In genomic region chr17:7982666-7983065, GRCh38 we compare ENCODE assay signal across 16 cellular contexts. TPM values are rescaled to one million over a fixed set of nuclear protein-coding genes. Genes with fewer than 3 reads are reported as not detected.
DNase-seq lines count a peak whose midpoint lies in the region; ATAC-seq, FAIRE-seq and TF ChIP-seq lines count a peak whose summit lies in the region.
"Had no signal": no experiment of that assay in that cellular context is flagged by ENCODE, and none has a peak within 500 bp of the region (broad histone marks: within the 10 kb centered on the region; RNA-seq: fewer than 3 reads in every experiment).

No MANE protein-coding gene starts in this region.

- no peaks in the 10 kb centered on the region for H3K27me3 ChIP-seq in GM23338 (ENCODE audit: insufficient read depth)
- H3K27me3 ChIP-seq in endothelial cell of umbilical vein (ENCODE audit: control insufficient read depth in 2 of 2, insufficient read depth in 2 of 2, low read length in 2 of 2): no peaks in the 10 kb centered on the region
- H3K27me3 ChIP-seq in mesendoderm (ENCODE audit: insufficient read depth, low read length, poor library complexity): no peaks in the 10 kb centered on the region

- no peak for ATAC-seq in GM23338
- ATAC-seq: activated CD8-positive, alpha-beta T cell treated with anti-CD3 and anti-CD28 coated beads, Interleukin-2, amount 10 ng/mL, durations not matched to agents 7 days and 5 days; natural killer cell had no signal

- H4K5ac ChIP-seq in mesendoderm (ENCODE audit: low read length): no peak overlapping the region

- TF ChIP-seq CTCF in GM23338 (conservative IDR thresholded peaks at IDR 0.05; ENCODE audit: low read depth in 2 of 2) (peak; percentile 24 to 56; a peak in 3 of 4 replicates), endothelial cell of umbilical vein (IDR thresholded peaks at IDR 0.05; ENCODE audit: extremely low read depth in 1 of 2, insufficient read depth in 1 of 2, low read depth in 1 of 2, low read length in 2 of 2) (peak in 1 of 2 donors; percentile 8), progenitor cell of endocrine pancreas (IDR thresholded peaks at IDR 0.05; ENCODE audit: unreplicated experiment) (peak; percentile 11)

- H3K9me1 ChIP-seq in endothelial cell of umbilical vein (replicated peaks; ENCODE audit: control insufficient read depth, extremely low read depth, insufficient read depth, low read length): no peaks in the 10 kb centered on the region

- H3K4me3 ChIP-seq in GM23338 (no peak overlapping the region), endothelial cell of umbilical vein (replicated peaks in 1 of 3; ENCODE audit: insufficient read depth in 1 of 3, low read depth in 1 of 3, low read length in 3 of 3) (no peak overlapping the region), mesendoderm (ENCODE audit: low read length) (no peak overlapping the region)

- H3F3A ChIP-seq in GM23338 (replicated peaks; ENCODE audit: low read depth): no peaks in the 10 kb centered on the region

- intact Hi-C loops in endothelial cell of umbilical vein (cut with micrococcal nuclease): no loop called here

- BruUV-seq in endothelial cell of umbilical vein (replicated peaks; lab: Mats Ljungman, UMichigan): no TSS peak

- H3K4me1 ChIP-seq in GM23338 (ENCODE audit: insufficient read depth): no peaks in the 10 kb centered on the region
- peaks cover 4% of the 10 kb centered on the region for H3K4me1 ChIP-seq in endothelial cell of umbilical vein (ENCODE audit: control insufficient read depth, extremely low read depth, insufficient read depth, low read length)
- no peaks in the 10 kb centered on the region for H3K4me1 ChIP-seq in mesendoderm (ENCODE audit: control insufficient read depth, low read depth, low read length)

- dilution Hi-C loops in endothelial cell of umbilical vein (cut with MboI; ENCODE audit: extremely low pct_ligation_motif_present, low sequenced_read_pairs): no loop called here

- H3K27ac Mint-ChIP-seq in GM23338 (no peak overlapping the region), progenitor cell of endocrine pancreas (no peak overlapping the region)
- H3K27ac Mint-ChIP-seq: activated CD8-positive, alpha-beta T cell treated with anti-CD3 and anti-CD28 coated beads, Interleukin-2, amount 10 ng/mL, durations not matched to agents 7 days and 5 days; activated naive CD8-positive, alpha-beta T cell treated with anti-CD3 and anti-CD28 coated beads, Interleukin-2, amount 10 ng/mL, durations not matched to agents 7 days and 5 days; natural killer cell; stimulated activated effector memory CD8-positive, alpha-beta T cell treated with anti-CD3 and anti-CD28 coated beads, Interleukin-12 subunit alpha, Interleukin-12 subunit beta, amount 100 ng/mL, for 72 hours had no signal

- H3K27ac ChIP-seq in GM23338 (ENCODE audit: low read depth) (no peak overlapping the region), endothelial cell of umbilical vein (ENCODE audit: insufficient read depth, low read depth, low read length) (no peak overlapping the region), mesendoderm (ENCODE audit: low read depth, low read length) (no peak overlapping the region)

- H3K9me3 Mint-ChIP-seq in GM23338 (no peaks in the 10 kb centered on the region), progenitor cell of endocrine pancreas (ENCODE audit: low read depth) (no peaks in the 10 kb centered on the region)
- H3K9me3 Mint-ChIP-seq: activated naive CD8-positive, alpha-beta T cell treated with anti-CD3 and anti-CD28 coated beads, Interleukin-2, amount 10 ng/mL, durations not matched to agents 7 days and 5 days; natural killer cell; stimulated activated effector memory CD8-positive, alpha-beta T cell treated with anti-CD3 and anti-CD28 coated beads, Interleukin-12 subunit alpha, Interleukin-12 subunit beta, amount 100 ng/mL, for 72 hours had no signal

- no peak overlapping the region for H2BK15ac ChIP-seq in mesendoderm (replicated peaks; ENCODE audit: low read depth)

- H3K9ac ChIP-seq in endothelial cell of umbilical vein (replicated peaks; ENCODE audit: extremely low read depth, insufficient read depth, low read length): no peak overlapping the region
- H3K9ac ChIP-seq in mesendoderm (ENCODE audit: low read length): no peak overlapping the region

- H3K9me2 ChIP-seq in GM23338 (ENCODE audit: insufficient read depth): no peaks in the 10 kb centered on the region

- no peaks in the 10 kb centered on the region for H3K9me3 ChIP-seq in endothelial cell of umbilical vein (replicated peaks; ENCODE audit: control insufficient read depth, insufficient read depth, low read length)

- H3K79me1 ChIP-seq in mesendoderm (ENCODE audit: low read length): no peaks in the 10 kb centered on the region

- no peak overlapping the region for H3K18ac ChIP-seq in mesendoderm (ENCODE audit: low read length)

- POLR2A ChIA-PET in endothelial cell of umbilical vein (lab: Charles Lee): no interaction called here

- no peaks in the 10 kb centered on the region for H3K79me2 ChIP-seq in GM23338 (replicated peaks; ENCODE audit: insufficient read depth)
- no peaks in the 10 kb centered on the region for H3K79me2 ChIP-seq in endothelial cell of umbilical vein (ENCODE audit: control insufficient read depth, insufficient read depth, low read length)
- no peaks in the 10 kb centered on the region for H3K79me2 ChIP-seq in mesendoderm (ENCODE audit: control insufficient read depth, insufficient read depth, low read length)

- no peak for TF ChIP-seq POLR2A in endothelial cell of umbilical vein (IDR thresholded peaks at IDR 0.05; ENCODE audit: low read depth, low read length)

- WGBS in mesendoderm (ENCODE audit: extremely low coverage, insufficient coverage, low lambda C conversion rate): no CpG with 5 or more reads among the region's 6 CpGs

- H2BK5ac ChIP-seq in mesendoderm (ENCODE audit: low read length): no peak overlapping the region

- peaks cover 11% of the 10 kb centered on the region; the same call in 2 of the 3 replicates for H3K4me1 Mint-ChIP-seq in GM23338
- H3K4me1 Mint-ChIP-seq in progenitor cell of endocrine pancreas (ENCODE audit: low read depth): peaks cover 3% of the 10 kb centered on the region
- H3K4me1 Mint-ChIP-seq: activated naive CD8-positive, alpha-beta T cell treated with anti-CD3 and anti-CD28 coated beads, Interleukin-2, amount 10 ng/mL, durations not matched to agents 7 days and 5 days; natural killer cell had no signal

- H3K36me3 Mint-ChIP-seq in GM23338 (ENCODE audit: low read depth) (no peaks in the 10 kb centered on the region), progenitor cell of endocrine pancreas (ENCODE audit: insufficient read depth) (no peaks in the 10 kb centered on the region)
- H3K36me3 Mint-ChIP-seq: natural killer cell; stimulated activated effector memory CD8-positive, alpha-beta T cell treated with anti-CD3 and anti-CD28 coated beads, Interleukin-12 subunit alpha, Interleukin-12 subunit beta, amount 100 ng/mL, for 72 hours had no signal

- no peak overlapping the region for H2AK5ac ChIP-seq in mesendoderm (ENCODE audit: low read length)

- H3K27me3 Mint-ChIP-seq in GM23338 (ENCODE audit: insufficient read depth, low read depth, poor library complexity) (peaks cover 8% of the 10 kb centered on the region), progenitor cell of endocrine pancreas (peaks cover 34% of the 10 kb centered on the region)

- DNase-seq in GM23338 (ENCODE audit: low spot score) (peak; percentile 16), OCI-M1 (lab: John Stamatoyannopoulos, UW) (peak; percentile 49), endothelial cell of umbilical vein (ENCODE audit: low read depth, low spot score) (peak; percentile 33), progenitor cell of endocrine pancreas (ENCODE audit: low spot score, unreplicated experiment) (no peak), NCI-H2081 treated with DMSO at 0.1 percent for 48 hours (lab: John Stamatoyannopoulos, UW) (no peak), mesendoderm (no peak), activated T-cell treated with anti-CD3 and anti-CD28 coated beads for 4 hours (no peak), DMS153 (lab: John Stamatoyannopoulos, UW) (no peak)
- DNase-seq: activated CD8-positive, alpha-beta T cell treated with anti-CD3 and anti-CD28 coated beads, Interleukin-2, amount 10 ng/mL, durations not matched to agents 7 days and 5 days; activated naive CD8-positive, alpha-beta T cell treated with anti-CD3 and anti-CD28 coated beads, Interleukin-2, amount 10 ng/mL, durations not matched to agents 7 days and 5 days; effector CD8-positive, alpha-beta T cell; GDM1; natural killer cell; NCI-H510A; stimulated activated CD4-positive, alpha-beta T cell treated with anti-CD3 and anti-CD28 coated beads, Interleukin-15, amount 100 ng/mL, for 24 hours had no signal

- no peak overlapping the region for H3K4me3 Mint-ChIP-seq in GM23338
- H3K4me3 Mint-ChIP-seq in progenitor cell of endocrine pancreas (ENCODE audit: low read depth): no peak overlapping the region
- H3K4me3 Mint-ChIP-seq: activated CD8-positive, alpha-beta T cell treated with anti-CD3 and anti-CD28 coated beads, Interleukin-2, amount 10 ng/mL, durations not matched to agents 7 days and 5 days; activated naive CD8-positive, alpha-beta T cell treated with anti-CD3 and anti-CD28 coated beads, Interleukin-2, amount 10 ng/mL, durations not matched to agents 7 days and 5 days; natural killer cell; stimulated activated effector memory CD8-positive, alpha-beta T cell treated with anti-CD3 and anti-CD28 coated beads, Interleukin-12 subunit alpha, Interleukin-12 subunit beta, amount 100 ng/mL, for 72 hours had no signal

- no peak overlapping the region for H3K56ac ChIP-seq in mesendoderm (ENCODE audit: low read length)

- H2BK120ac ChIP-seq in mesendoderm (ENCODE audit: low read depth, low read length): no peak overlapping the region

- H2AFZ ChIP-seq in GM23338 (no peak overlapping the region), endothelial cell of umbilical vein (ENCODE audit: low read depth, low read length) (peak overlapping the region; percentile 17)

- no peaks in the 10 kb centered on the region for H4K20me1 ChIP-seq in GM23338 (replicated peaks; ENCODE audit: insufficient read depth)
- H4K20me1 ChIP-seq in endothelial cell of umbilical vein (replicated peaks; ENCODE audit: control insufficient read depth, extremely low read depth, insufficient read depth, low read length): no peaks in the 10 kb centered on the region

- H3K36me3 ChIP-seq in GM23338 (ENCODE audit: insufficient read depth) (no peaks in the 10 kb centered on the region), endothelial cell of umbilical vein (ENCODE audit: control insufficient read depth in 2 of 2, extremely low read depth in 1 of 2, insufficient read depth in 2 of 2, low read length in 2 of 2) (no peaks in the 10 kb centered on the region), mesendoderm (ENCODE audit: control insufficient read depth, insufficient read depth, low read length) (no peaks in the 10 kb centered on the region)

- H3K4ac ChIP-seq in mesendoderm (ENCODE audit: low read depth, low read length): no peak overlapping the region

- peak; percentile 64 for FAIRE-seq in endothelial cell of umbilical vein (lab: Jason Lieb, UNC)

- H3K23ac ChIP-seq in mesendoderm (ENCODE audit: low read length): no peak overlapping the region

- H4K8ac ChIP-seq in mesendoderm (ENCODE audit: low read depth, low read length): no peak overlapping the region

- no peak overlapping the region for H3K4me2 ChIP-seq in GM23338
- no peak overlapping the region for H3K4me2 ChIP-seq in endothelial cell of umbilical vein (ENCODE audit: insufficient read depth, low read length)
- H3K4me2 ChIP-seq in mesendoderm (ENCODE audit: low read length): no peak overlapping the region

- CTCF ChIA-PET in endothelial cell of umbilical vein (lab: Charles Lee): interaction anchor here (0.6 to 2.8 kb wide), 21 partner anchors 10 to 239 kb away, joined by 3 to 13 read pairs (median 5); partner anchors contain the start of gene RNF227

RNA-seq across cellular contexts. Expression of gene GUCY2D, which starts 19.7 kb away (rescaled TPM):
- total RNA-seq in GM23338 (2014; rRNA removed; shearing (Covaris generic)): 0.07 TPM in 1 of 2 replicates, not detected in the other
- polyA plus RNA-seq in GM23338 (2016; fragmentation: Nextera tagmentation; extraction: Ambion mirVana) (0.08 and 0.96 TPM in 2 replicates), endothelial cell of umbilical vein (not detected in 2 replicates)
- total RNA-seq in endothelial cell of umbilical vein (not detected in 2 replicates), progenitor cell of endocrine pancreas (not detected in 2 replicates)
- polyA plus RNA-seq in endothelial cell of umbilical vein (2011; cell fraction: cytosol; rRNA removed): not detected in 2 replicates
- not detected in 2 replicates for polyA plus RNA-seq in endothelial cell of umbilical vein (2011; cell fraction: nucleus; rRNA removed)
- polyA plus RNA-seq in endothelial cell of umbilical vein (2012): not detected in 2 replicates
- polyA minus RNA-seq in endothelial cell of umbilical vein: not detected in 2 replicates
- polyA minus RNA-seq in endothelial cell of umbilical vein (2011; cell fraction: cytosol; rRNA and poly(A)+ RNA removed): not detected
- not detected in 2 replicates for polyA minus RNA-seq in endothelial cell of umbilical vein (2011; cell fraction: nucleus; rRNA and poly(A)+ RNA removed)
- polyA plus RNA-seq in mesendoderm (2013, experiment 1 of 2): not detected
- polyA plus RNA-seq in mesendoderm (2013, experiment 2 of 2): not detected
- total RNA-seq: activated CD8-positive, alpha-beta T cell treated with anti-CD3 and anti-CD28 coated beads, Interleukin-2, amount 10 ng/mL, durations not matched to agents 7 days and 5 days; activated naive CD8-positive, alpha-beta T cell treated with anti-CD3 and anti-CD28 coated beads, Interleukin-2, amount 10 ng/mL, durations not matched to agents 7 days and 5 days; natural killer cell had no signal

RNA-seq across cellular contexts. Expression of gene CNTROB, which starts 50.7 kb away (rescaled TPM):
- 18.4 and 18.5 TPM in 2 replicates for total RNA-seq in GM23338 (2014; rRNA removed; shearing (Covaris generic))
- 16.3 and 17.8 TPM in 2 replicates for polyA plus RNA-seq in GM23338 (2016; fragmentation: Nextera tagmentation; extraction: Ambion mirVana)
- 45.0 and 47.2 TPM in 2 replicates for total RNA-seq in endothelial cell of umbilical vein
- 24.9 and 27.8 TPM in 2 replicates for polyA plus RNA-seq in endothelial cell of umbilical vein
- 23.6 and 27.2 TPM in 2 replicates for polyA plus RNA-seq in endothelial cell of umbilical vein (2011; cell fraction: cytosol; rRNA removed)
- polyA plus RNA-seq in endothelial cell of umbilical vein (2011; cell fraction: nucleus; rRNA removed): 138 and 152 TPM in 2 replicates
- 30.2 and 32.5 TPM in 2 replicates for polyA plus RNA-seq in endothelial cell of umbilical vein (2012)
- 22.2 and 23.3 TPM in 2 replicates for polyA minus RNA-seq in endothelial cell of umbilical vein
- 13.3 TPM for polyA minus RNA-seq in endothelial cell of umbilical vein (2011; cell fraction: cytosol; rRNA and poly(A)+ RNA removed)
- 28.6 and 45.2 TPM in 2 replicates for polyA minus RNA-seq in endothelial cell of umbilical vein (2011; cell fraction: nucleus; rRNA and poly(A)+ RNA removed)
- 47.7 and 51.6 TPM in 2 replicates for total RNA-seq in progenitor cell of endocrine pancreas
- polyA plus RNA-seq in mesendoderm (2013, experiment 1 of 2): 21.6 TPM
- 20.3 TPM for polyA plus RNA-seq in mesendoderm (2013, experiment 2 of 2)

RNA-seq across cellular contexts. Expression of gene TRAPPC1, which starts 50.9 kb away (rescaled TPM):
- 45.2 and 52.4 TPM in 2 replicates for total RNA-seq in GM23338 (2014; rRNA removed; shearing (Covaris generic))
- 211 and 234 TPM in 2 replicates for polyA plus RNA-seq in GM23338 (2016; fragmentation: Nextera tagmentation; extraction: Ambion mirVana)
- 139 and 146 TPM in 2 replicates for total RNA-seq in endothelial cell of umbilical vein
- polyA plus RNA-seq in endothelial cell of umbilical vein: 250 and 272 TPM in 2 replicates
- polyA plus RNA-seq in endothelial cell of umbilical vein (2011; cell fraction: cytosol; rRNA removed): 270 and 310 TPM in 2 replicates
- polyA plus RNA-seq in endothelial cell of umbilical vein (2011; cell fraction: nucleus; rRNA removed): 66.9 and 75.5 TPM in 2 replicates
- 215 and 270 TPM in 2 replicates for polyA plus RNA-seq in endothelial cell of umbilical vein (2012)
- 158 and 166 TPM in 2 replicates for polyA minus RNA-seq in endothelial cell of umbilical vein
- polyA minus RNA-seq in endothelial cell of umbilical vein (2011; cell fraction: cytosol; rRNA and poly(A)+ RNA removed): 40.5 TPM
- polyA minus RNA-seq in endothelial cell of umbilical vein (2011; cell fraction: nucleus; rRNA and poly(A)+ RNA removed): 19.4 and 23.1 TPM in 2 replicates
- total RNA-seq in progenitor cell of endocrine pancreas: 139 and 141 TPM in 2 replicates
- 86.5 TPM for polyA plus RNA-seq in mesendoderm (2013, experiment 1 of 2)
- polyA plus RNA-seq in mesendoderm (2013, experiment 2 of 2): 91.3 TPM

RNA-seq across cellular contexts. Expression of gene KCNAB3, which starts 53.0 kb away (rescaled TPM):
- total RNA-seq in GM23338 (2014; rRNA removed; shearing (Covaris generic)): 0.47 and 1.0 TPM in 2 replicates
- polyA plus RNA-seq in GM23338 (2016; fragmentation: Nextera tagmentation; extraction: Ambion mirVana): 0.45 and 1.0 TPM in 2 replicates
- total RNA-seq in endothelial cell of umbilical vein: 2.4 and 4.2 TPM in 2 replicates
- polyA plus RNA-seq in endothelial cell of umbilical vein: 1.3 and 2.1 TPM in 2 replicates
- 0.34 and 0.72 TPM in 2 replicates for polyA plus RNA-seq in endothelial cell of umbilical vein (2011; cell fraction: cytosol; rRNA removed)
- polyA plus RNA-seq in endothelial cell of umbilical vein (2011; cell fraction: nucleus; rRNA removed): 21.7 and 22.6 TPM in 2 replicates
- polyA plus RNA-seq in endothelial cell of umbilical vein (2012): 1.8 and 2.1 TPM in 2 replicates
- 0.83 and 1.6 TPM in 2 replicates for polyA minus RNA-seq in endothelial cell of umbilical vein
- not detected for polyA minus RNA-seq in endothelial cell of umbilical vein (2011; cell fraction: cytosol; rRNA and poly(A)+ RNA removed)
- 1.9 and 3.6 TPM in 2 replicates for polyA minus RNA-seq in endothelial cell of umbilical vein (2011; cell fraction: nucleus; rRNA and poly(A)+ RNA removed)
- total RNA-seq in progenitor cell of endocrine pancreas: 6.0 and 6.4 TPM in 2 replicates
- 0.58 TPM for polyA plus RNA-seq in mesendoderm (2013, experiment 1 of 2)
- polyA plus RNA-seq in mesendoderm (2013, experiment 2 of 2): 0.60 TPM

RNA-seq across cellular contexts. Expression of gene ALOX15B, which starts 56.2 kb away (rescaled TPM):
- 0.39 and 0.45 TPM in 2 replicates for total RNA-seq in GM23338 (2014; rRNA removed; shearing (Covaris generic))
- polyA plus RNA-seq in GM23338 (2016; fragmentation: Nextera tagmentation; extraction: Ambion mirVana) (0.33 and 0.42 TPM in 2 replicates), endothelial cell of umbilical vein (not detected in 2 replicates)
- total RNA-seq in endothelial cell of umbilical vein (not detected in 2 replicates), progenitor cell of endocrine pancreas (not detected in 2 replicates)
- not detected in 2 replicates for polyA plus RNA-seq in endothelial cell of umbilical vein (2011; cell fraction: cytosol; rRNA removed)
- polyA plus RNA-seq in endothelial cell of umbilical vein (2011; cell fraction: nucleus; rRNA removed): not detected in 2 replicates
- not detected in 2 replicates for polyA plus RNA-seq in endothelial cell of umbilical vein (2012)
- polyA minus RNA-seq in endothelial cell of umbilical vein: not detected in 2 replicates
- polyA minus RNA-seq in endothelial cell of umbilical vein (2011; cell fraction: cytosol; rRNA and poly(A)+ RNA removed): not detected
- not detected in 2 replicates for polyA minus RNA-seq in endothelial cell of umbilical vein (2011; cell fraction: nucleus; rRNA and poly(A)+ RNA removed)
- 0.03 TPM for polyA plus RNA-seq in mesendoderm (2013, experiment 1 of 2)
- 0.07 TPM for polyA plus RNA-seq in mesendoderm (2013, experiment 2 of 2)
- total RNA-seq: activated CD8-positive, alpha-beta T cell treated with anti-CD3 and anti-CD28 coated beads, Interleukin-2, amount 10 ng/mL, durations not matched to agents 7 days and 5 days; activated naive CD8-positive, alpha-beta T cell treated with anti-CD3 and anti-CD28 coated beads, Interleukin-2, amount 10 ng/mL, durations not matched to agents 7 days and 5 days; natural killer cell had no signal

Comparison
In these comparisons a context has a peak if more than half of its experiments do, and no peak if none do; other contexts are left out.
1. DNase-seq: peak in GM23338 (single experiment), OCI-M1 (single experiment) and endothelial cell of umbilical vein (single experiment); none in progenitor cell of endocrine pancreas (single experiment), NCI-H2081 treated with DMSO at 0.1 percent for 48 hours (single experiment), mesendoderm (single experiment), activated T-cell treated with anti-CD3 and anti-CD28 coated beads for 4 hours (single experiment) and DMS153 (single experiment).